In the genomic region with DNA sequence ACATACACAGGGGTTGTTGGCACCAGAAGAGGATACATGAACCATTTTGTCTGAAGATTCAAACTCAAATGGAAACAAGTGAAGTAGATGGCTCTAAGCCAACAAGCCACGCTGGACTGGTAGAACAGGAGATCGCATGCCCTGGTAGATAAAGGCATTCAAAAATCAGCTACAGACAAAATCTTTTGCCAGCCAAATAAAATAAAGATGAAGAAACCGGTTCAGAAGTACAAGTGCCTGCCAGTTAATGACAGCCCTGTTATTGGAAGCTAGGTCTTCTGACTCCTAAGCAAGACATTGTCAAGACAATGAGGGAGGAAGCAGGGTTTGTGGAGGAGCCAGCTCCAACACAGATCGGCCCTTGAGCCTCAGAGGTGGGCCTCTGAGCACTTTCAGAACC, we compare ENCODE assay signal across 18 cellular contexts. TPM values are rescaled to one million over a fixed set of nuclear protein-coding genes. Genes with fewer than 3 reads are reported as not detected.
DNase-seq lines count a peak whose midpoint lies in the region; ATAC-seq, FAIRE-seq and TF ChIP-seq lines count a peak whose summit lies in the region.
"Had no signal": no experiment of that assay in that cellular context is flagged by ENCODE, and none has a peak within 500 bp of the region (broad histone marks: within the 10 kb centered on the region; RNA-seq: fewer than 3 reads in every experiment).

No MANE protein-coding gene starts in this region.

- no peak for TF ChIP-seq EP300 in suprapubic skin (IDR thresholded peaks at IDR 0.05)

- H3K9me3 ChIP-seq in suprapubic skin: no peaks in the 10 kb centered on the region
- no peaks in the 10 kb centered on the region for H3K9me3 ChIP-seq in naive thymus-derived CD4-positive, alpha-beta T cell (ENCODE audit: control insufficient read depth in 2 of 3, low read length in 3 of 3)
- no peaks in the 10 kb centered on the region for H3K9me3 ChIP-seq in CD8-positive, alpha-beta T cell (ENCODE audit: low read length)

- H3K27me3 Mint-ChIP-seq in naive thymus-derived CD4-positive, alpha-beta T cell: no peaks in the 10 kb centered on the region
- H3K27me3 Mint-ChIP-seq in CD8-positive, alpha-beta T cell (ENCODE audit: low read depth): no peaks in the 10 kb centered on the region
- peaks cover 7% of the 10 kb centered on the region for H3K27me3 Mint-ChIP-seq in endothelial cell (ENCODE audit: unreplicated experiment)

- ATAC-seq in naive thymus-derived CD4-positive, alpha-beta T cell: no peak
- ATAC-seq in CD8-positive, alpha-beta T cell: no peak

- H3K9me3 Mint-ChIP-seq in naive thymus-derived CD4-positive, alpha-beta T cell: peaks cover 0 to 3% (median 0%) of the 10 kb centered on the region in 11 donors
- H3K9me3 Mint-ChIP-seq in CD8-positive, alpha-beta T cell: no peaks in the 10 kb centered on the region
- no peaks in the 10 kb centered on the region for H3K9me3 Mint-ChIP-seq in endothelial cell (ENCODE audit: unreplicated experiment)

- no peak overlapping the region for H3K27ac Mint-ChIP-seq in naive thymus-derived CD4-positive, alpha-beta T cell
- no peak overlapping the region for H3K27ac Mint-ChIP-seq in CD8-positive, alpha-beta T cell
- no peak overlapping the region for H3K27ac Mint-ChIP-seq in endothelial cell (ENCODE audit: unreplicated experiment)

- POLR2A ChIA-PET in naive thymus-derived CD4-positive, alpha-beta T cell (lab: Charles Lee): no interaction called here
- POLR2A ChIA-PET in CD8-positive, alpha-beta T cell (lab: Charles Lee): no interaction called here

- no peak overlapping the region for H3K4me3 Mint-ChIP-seq in naive thymus-derived CD4-positive, alpha-beta T cell
- H3K4me3 Mint-ChIP-seq in CD8-positive, alpha-beta T cell: no peak overlapping the region
- H3K4me3 Mint-ChIP-seq in endothelial cell (ENCODE audit: unreplicated experiment): no peak overlapping the region

- intact Hi-C loops in naive thymus-derived CD4-positive, alpha-beta T cell (cut with micrococcal nuclease): no loop called here
- intact Hi-C loops in CD8-positive, alpha-beta T cell (cut with DNase I, micrococcal nuclease): no loop called here

- no peaks in the 10 kb centered on the region for H3K36me3 ChIP-seq in bronchial epithelial cell (ENCODE audit: control insufficient read depth, insufficient read depth, low read length)
- no peaks in the 10 kb centered on the region for H3K36me3 ChIP-seq in suprapubic skin
- no peaks in the 10 kb centered on the region for H3K36me3 ChIP-seq in naive thymus-derived CD4-positive, alpha-beta T cell (ENCODE audit: control insufficient read depth in 2 of 3, insufficient read depth in 3 of 3, low read length in 3 of 3)
- H3K36me3 ChIP-seq in CD8-positive, alpha-beta T cell (ENCODE audit: insufficient read depth, low read length): no peaks in the 10 kb centered on the region
- H3K36me3 ChIP-seq: BLaER1 treated with 17β-estradiol and CSF1 and Interleukin-3, amounts not matched to agents 10 nM and 100 nM had no signal

- FAIRE-seq in bronchial epithelial cell (lab: Jason Lieb, UNC): no peak
- FAIRE-seq: A204.1, GM12892, H1 had no signal

- H3K36me3 Mint-ChIP-seq in naive thymus-derived CD4-positive, alpha-beta T cell: no peaks in the 10 kb centered on the region
- H3K36me3 Mint-ChIP-seq in CD8-positive, alpha-beta T cell: no peaks in the 10 kb centered on the region
- H3K36me3 Mint-ChIP-seq in endothelial cell (ENCODE audit: low read depth, unreplicated experiment): no peaks in the 10 kb centered on the region

- no peak for TF ChIP-seq POLR2A in suprapubic skin (IDR thresholded peaks at IDR 0.05)

- H3K4me3 ChIP-seq in bronchial epithelial cell (ENCODE audit: low read depth, low read length) (no peak overlapping the region), fibroblast of the aortic adventitia (ENCODE audit: low read depth, low read length) (no peak overlapping the region), suprapubic skin (no peak overlapping the region)
- no peak overlapping the region for H3K4me3 ChIP-seq in naive thymus-derived CD4-positive, alpha-beta T cell (ENCODE audit: low read length)
- H3K4me3 ChIP-seq in CD8-positive, alpha-beta T cell (ENCODE audit: low read depth, low read length): no peak overlapping the region
- H3K4me3 ChIP-seq: BLaER1 treated with 17β-estradiol and CSF1 and Interleukin-3, amounts not matched to agents 10 nM and 100 nM had no signal

- CTCF ChIA-PET in naive thymus-derived CD4-positive, alpha-beta T cell (lab: Charles Lee): no interaction called here
- CTCF ChIA-PET in CD8-positive, alpha-beta T cell (lab: Charles Lee): no interaction called here

- 36% methylated on average over 4 of the region's 4 CpGs for WGBS in suprapubic skin

- H3K4me1 Mint-ChIP-seq in naive thymus-derived CD4-positive, alpha-beta T cell: peaks cover 0 to 6% (median 0%) of the 10 kb centered on the region in 7 donors
- no peaks in the 10 kb centered on the region for H3K4me1 Mint-ChIP-seq in CD8-positive, alpha-beta T cell (ENCODE audit: low read depth)
- H3K4me1 Mint-ChIP-seq in endothelial cell (ENCODE audit: unreplicated experiment): peaks cover 25% of the 10 kb centered on the region

- no peak for TF ChIP-seq CTCF in bronchial epithelial cell (IDR thresholded peaks at IDR 0.05; ENCODE audit: insufficient read depth, low read length, severe bottlenecking)
- TF ChIP-seq CTCF in fibroblast of the aortic adventitia (IDR thresholded peaks at IDR 0.05; ENCODE audit: insufficient read depth, low read length): no peak
- no peak for TF ChIP-seq CTCF in suprapubic skin (IDR thresholded peaks at IDR 0.05)
- TF ChIP-seq CTCF in CD8-positive, alpha-beta T cell (IDR thresholded peaks at IDR 0.05): no peak
- TF ChIP-seq CTCF in endothelial cell (IDR thresholded peaks at IDR 0.05; ENCODE audit: unreplicated experiment): no peak

- peak overlapping the region; percentile 24 for H3K27ac ChIP-seq in suprapubic skin
- no peak overlapping the region for H3K27ac ChIP-seq in naive thymus-derived CD4-positive, alpha-beta T cell (ENCODE audit: low read depth, low read length)
- H3K27ac ChIP-seq in CD8-positive, alpha-beta T cell (ENCODE audit: low read depth, low read length): no peak overlapping the region
- H3K27ac ChIP-seq: KMS-11 had no signal

- H3K4me1 ChIP-seq in suprapubic skin: peaks cover 28% of the 10 kb centered on the region
- no peaks in the 10 kb centered on the region for H3K4me1 ChIP-seq in naive thymus-derived CD4-positive, alpha-beta T cell (ENCODE audit: control insufficient read depth in 2 of 2, insufficient read depth in 2 of 2, low read length in 2 of 2)
- H3K4me1 ChIP-seq in CD8-positive, alpha-beta T cell (ENCODE audit: insufficient read depth, low read length): no peaks in the 10 kb centered on the region

- no peaks in the 10 kb centered on the region for H3K27me3 ChIP-seq in bronchial epithelial cell (ENCODE audit: control insufficient read depth, insufficient read depth, low read length)
- no peaks in the 10 kb centered on the region for H3K27me3 ChIP-seq in suprapubic skin
- no peaks in the 10 kb centered on the region for H3K27me3 ChIP-seq in naive thymus-derived CD4-positive, alpha-beta T cell (ENCODE audit: control insufficient read depth in 2 of 2, insufficient read depth in 2 of 2, low read length in 2 of 2)
- H3K27me3 ChIP-seq in CD8-positive, alpha-beta T cell (ENCODE audit: insufficient read depth, low read length): no peaks in the 10 kb centered on the region
- H3K27me3 ChIP-seq: BLaER1 treated with 17β-estradiol and CSF1 and Interleukin-3, amounts not matched to agents 10 nM and 100 nM had no signal

- DNase-seq in NCI-H2196 (lab: John Stamatoyannopoulos, UW; ENCODE audit: unreplicated experiment) (peak; percentile 47), NCI-H2196 treated with DMSO at 0.1 percent for 48 hours (lab: John Stamatoyannopoulos, UW; ENCODE audit: unreplicated experiment) (no peak), bronchial epithelial cell (ENCODE audit: low read depth) (peak; percentile 21), fibroblast of the aortic adventitia (ENCODE audit: low read depth) (peak; percentile 65), suprapubic skin (ENCODE audit: low spot score in 2 of 2) (no peak), endothelial cell (ENCODE audit: low spot score) (no peak)
- DNase-seq in naive thymus-derived CD4-positive, alpha-beta T cell: no peak
- DNase-seq in CD8-positive, alpha-beta T cell: no peak
- DNase-seq: MM.1S, NCI-H1092 treated with DMSO at 0.1 percent for 48 hours, NCI-H2171, NCI-H510A, NCI-H82 had no signal

RNA-seq across cellular contexts. Expression of a gene that starts 52.3 kb away (rescaled TPM):
- total RNA-seq in bronchial epithelial cell (1.6 and 2.3 TPM in 2 replicates), fibroblast of the aortic adventitia (ENCODE audit: low replicate concordance) (10.7 and 41.2 TPM in 2 replicates), suprapubic skin (1 to 10 TPM; 3.9 to 7.0 (median 5.2) TPM), endothelial cell (ENCODE audit: unreplicated experiment) (8.0 TPM)
- 1 to 10 TPM; 1.6 to 4.5 (median 3.5) TPM for total RNA-seq in naive thymus-derived CD4-positive, alpha-beta T cell
- 1 to 10 TPM; 3.8 to 4.6 TPM for polyA plus RNA-seq in naive thymus-derived CD4-positive, alpha-beta T cell
- under 1 TPM; 0.81 to 0.95 TPM for total RNA-seq in CD8-positive, alpha-beta T cell

Comparison
In these comparisons a context has a peak if more than half of its experiments do, and no peak if none do; other contexts are left out.
1. DNase-seq: peak in NCI-H2196 (single experiment), bronchial epithelial cell (single experiment) and fibroblast of the aortic adventitia (single experiment); none in NCI-H2196 treated with DMSO at 0.1 percent for 48 hours (single experiment), suprapubic skin (0 of 2), naive thymus-derived CD4-positive, alpha-beta T cell (0 of 9), CD8-positive, alpha-beta T cell (0 of 7) and endothelial cell (single experiment).